In the genomic region with DNA sequence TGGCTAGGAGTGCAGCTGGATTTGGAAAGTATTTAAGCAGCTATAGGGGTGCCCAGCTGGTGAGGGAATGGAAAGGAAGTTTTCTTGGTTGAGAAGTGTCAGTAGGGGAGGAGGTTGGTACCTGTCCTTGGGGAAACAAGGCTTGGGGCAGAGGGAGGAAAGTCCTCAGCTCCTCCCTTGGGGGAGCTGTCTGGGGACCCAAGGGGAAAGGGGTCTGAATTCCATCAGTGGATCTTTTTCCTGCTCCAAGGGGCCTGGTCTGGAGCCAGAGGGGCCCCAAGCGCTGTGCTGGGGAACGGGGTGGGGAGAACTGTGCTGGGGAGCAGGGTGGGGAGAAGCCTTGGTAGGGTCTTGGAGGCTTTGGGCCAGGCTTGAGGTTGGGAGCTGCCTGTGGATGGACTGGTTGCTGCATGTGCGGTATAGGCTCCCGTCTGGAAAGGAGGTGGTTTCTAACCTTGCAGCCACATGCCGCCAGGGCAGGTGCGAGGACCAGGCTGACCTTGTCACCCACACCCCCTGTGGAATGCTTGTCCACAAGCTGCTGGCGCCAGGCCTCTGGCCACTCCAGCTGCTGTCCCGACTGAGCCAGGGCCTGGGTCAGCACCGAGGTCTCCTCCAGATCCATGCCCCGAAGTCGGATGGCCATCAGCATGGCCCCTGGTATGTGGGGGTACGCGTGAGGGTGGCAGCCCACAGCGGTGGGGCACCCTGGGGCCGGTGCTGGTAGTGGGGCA, we compare ENCODE assay signal across 9 cellular contexts. TPM values are rescaled to one million over a fixed set of nuclear protein-coding genes. Genes with fewer than 3 reads are reported as not detected.
DNase-seq lines count a peak whose midpoint lies in the region; ATAC-seq, FAIRE-seq and TF ChIP-seq lines count a peak whose summit lies in the region.
"Had no signal": no experiment of that assay in that cellular context is flagged by ENCODE, and none has a peak within 500 bp of the region (broad histone marks: within the 10 kb centered on the region; RNA-seq: fewer than 3 reads in every experiment).

No MANE protein-coding gene starts in this region.

- no peaks in the 10 kb centered on the region for H3K36me3 ChIP-seq in GM23248 (ENCODE audit: low read depth)
- H3K36me3 ChIP-seq in bronchial epithelial cell (ENCODE audit: control insufficient read depth, insufficient read depth, low read length), result peaks cover 11% of the 10 kb centered on the region

- no peaks in the 10 kb centered on the region for H3K9me3 Mint-ChIP-seq in naive B cell

- peak overlapping the region; percentile 95; the same call in 1 of the 2 replicates for H3K9ac ChIP-seq in GM23248
- H3K9ac ChIP-seq: SK-N-SH had no signal

- H3K27me3 ChIP-seq in GM23248 (replicated peaks; ENCODE audit: insufficient read depth) (no peaks in the 10 kb centered on the region), bronchial epithelial cell (ENCODE audit: control insufficient read depth, insufficient read depth, low read length) (no peaks in the 10 kb centered on the region)

- peak overlapping the region; percentile 54 to 95 (median 84) for H3K4me3 Mint-ChIP-seq in naive B cell

- FAIRE-seq in bronchial epithelial cell (lab: Jason Lieb, UNC), result no peak

- H3K27ac Mint-ChIP-seq in naive B cell, result peak overlapping the region in 5 of 6 donors; percentile 53 to 95 (median 90)

- WGBS in GM23248 (ENCODE audit: low coverage in 1 of 2, low lambda C conversion rate in 2 of 2, missing lambda C conversion rate in 2 of 2), 2 experiments, result 57 to 67% methylated on average over 9 to 14 of the region's 15 CpGs

- H3K79me2 ChIP-seq in GM23248 (ENCODE audit: insufficient read depth), result peaks cover 8% of the 10 kb centered on the region

- no peaks in the 10 kb centered on the region for H3K4me1 ChIP-seq in GM23248 (ENCODE audit: insufficient read depth)

- no peaks in the 10 kb centered on the region for H3K9me2 ChIP-seq in GM23248 (ENCODE audit: insufficient read depth)
- H3K9me2 ChIP-seq: SK-N-SH had no signal

- no peaks in the 10 kb centered on the region for H3K27me3 Mint-ChIP-seq in naive B cell

- 0 out of 2 replicates have a peak overlapping the region, but pooled peaks have one; percentile 15 for H3K27ac ChIP-seq in GM23248

- no peaks in the 10 kb centered on the region for H3K36me3 Mint-ChIP-seq in naive B cell

- TF ChIP-seq CTCF in AG09309 (IDR thresholded peaks at IDR 0.05; ENCODE audit: control insufficient read depth, insufficient read depth, low read depth, low read length, missing control alignments), result no peak
- no peak for TF ChIP-seq CTCF in bronchial epithelial cell (IDR thresholded peaks at IDR 0.05; ENCODE audit: insufficient read depth, low read length, severe bottlenecking)

- in situ Hi-C loops in GM23248 (cut with MboI), result no loop called here

- peaks cover 21% of the 10 kb centered on the region for H3F3A ChIP-seq in GM23248 (ENCODE audit: insufficient read depth)

- H3K4me2 ChIP-seq in GM23248 (ENCODE audit: unreplicated experiment), result peak overlapping the region; percentile 45
- H3K4me2 ChIP-seq: SK-N-SH had no signal

- DNase-seq in AG09309 (ENCODE audit: low read depth), result no peak
- no peak for DNase-seq in GM23248
- DNase-seq in bronchial epithelial cell (ENCODE audit: low read depth), result no peak
- DNase-seq in naive B cell, result no peak
- DNase-seq in SKM-1 treated with dmso at 0.1 percent for 144 hours (lab: John Stamatoyannopoulos, UW; ENCODE audit: unreplicated experiment), result no peak
- no peak for DNase-seq in NCI-H446 treated with DMSO at 0.1 percent for 48 hours (lab: John Stamatoyannopoulos, UW)
- DNase-seq: SK-N-SH had no signal

- ATAC-seq in naive B cell (ENCODE audit: low read depth in 2 of 2) (no peak), HG03565 (IDR thresholded peaks at IDR 0.05; ENCODE audit: unreplicated experiment) (no peak), HG02588 (IDR thresholded peaks at IDR 0.05; ENCODE audit: unreplicated experiment) (no peak)

- no peaks in the 10 kb centered on the region for H4K20me1 ChIP-seq in GM23248 (ENCODE audit: insufficient read depth)

- H3K9me3 ChIP-seq in GM23248 (ENCODE audit: low read depth), result no peaks in the 10 kb centered on the region
- H3K9me3 ChIP-seq: SK-N-SH had no signal

- H2AFZ ChIP-seq in GM23248, result no peak overlapping the region

- H3K4me1 Mint-ChIP-seq in naive B cell, result peaks cover 47% of the 10 kb centered on the region in 3 donors

- peak overlapping the region; percentile 44 for H3K4me3 ChIP-seq in AG09309 (ENCODE audit: control insufficient read depth, low read depth, low read length)
- peak overlapping the region; percentile 81 for H3K4me3 ChIP-seq in GM23248
- H3K4me3 ChIP-seq in bronchial epithelial cell (ENCODE audit: low read depth, low read length), result peak overlapping the region; percentile 78

RNA-seq across cellular contexts. Expression of a gene that starts 1.0 kb away (rescaled TPM):
- total RNA-seq in GM23248 (2014; rRNA removed; shearing (Covaris generic)), result 33.2 and 42.4 TPM in 2 replicates
- polyA plus RNA-seq in GM23248 (2016; fragmentation: Nextera tagmentation; extraction: Ambion mirVana) (24.3 and 24.8 TPM in 2 replicates), naive B cell (ENCODE audit: low read depth in 6 of 6) (10 to 100 TPM; 10.5 to 41.3 (median 18.0) TPM)
- total RNA-seq in bronchial epithelial cell, result 56.6 and 126 TPM in 2 replicates

RNA-seq across cellular contexts. Expression of a gene that starts 3.5 kb away (rescaled TPM):
- total RNA-seq in GM23248 (2014; rRNA removed; shearing (Covaris generic)), result 8.4 and 17.5 TPM in 2 replicates
- polyA plus RNA-seq in GM23248 (2016; fragmentation: Nextera tagmentation; extraction: Ambion mirVana), result 11.0 and 15.0 TPM in 2 replicates
- 2.0 and 2.1 TPM in 2 replicates for total RNA-seq in bronchial epithelial cell
- polyA plus RNA-seq in naive B cell (ENCODE audit: low read depth in 6 of 6), result 10 to 100 TPM in 3 of 6 donors, 1 to 10 TPM in 3; 2.0 to 13.9 (median 8.1) TPM

RNA-seq across cellular contexts. Expression of a gene that starts 16.9 kb away (rescaled TPM):
- not detected in 2 replicates for total RNA-seq in GM23248 (2014; rRNA removed; shearing (Covaris generic))
- polyA plus RNA-seq in GM23248 (2016; fragmentation: Nextera tagmentation; extraction: Ambion mirVana), result 0.06 TPM in 1 of 2 replicates, not detected in the other
- 0.26 TPM in 2 replicates for total RNA-seq in bronchial epithelial cell
- 1 to 10 TPM; 1.5 to 5.8 (median 4.4) TPM for polyA plus RNA-seq in naive B cell (ENCODE audit: low read depth in 6 of 6)

RNA-seq across cellular contexts. Expression of a gene that starts 20.8 kb away (rescaled TPM):
- 33.8 and 61.0 TPM in 2 replicates for total RNA-seq in GM23248 (2014; rRNA removed; shearing (Covaris generic))
- polyA plus RNA-seq in GM23248 (2016; fragmentation: Nextera tagmentation; extraction: Ambion mirVana) (27.7 and 28.6 TPM in 2 replicates), naive B cell (ENCODE audit: low read depth in 6 of 6) (10 to 100 TPM; 33.9 to 43.3 (median 37.6) TPM)
- total RNA-seq in bronchial epithelial cell, result 28.3 and 44.2 TPM in 2 replicates

RNA-seq across cellular contexts. Expression of a gene that starts 21.3 kb away (rescaled TPM):
- total RNA-seq in GM23248 (2014; rRNA removed; shearing (Covaris generic)), result 95.0 and 124 TPM in 2 replicates
- 101 and 106 TPM in 2 replicates for polyA plus RNA-seq in GM23248 (2016; fragmentation: Nextera tagmentation; extraction: Ambion mirVana)
- 10.3 and 12.7 TPM in 2 replicates for total RNA-seq in bronchial epithelial cell
- polyA plus RNA-seq in naive B cell (ENCODE audit: low read depth in 6 of 6), result 10 to 100 TPM in 3 of 6 donors, 1 to 10 TPM in 3; 6.4 to 20.9 (median 10.1) TPM
